Comparison of ENCODE assay signal across 20 cellular contexts in genomic region chr16:19185510-19185851, GRCh38. TPM values are rescaled to one million over a fixed set of nuclear protein-coding genes. Genes with fewer than 3 reads are reported as not detected.
"Had no signal": no experiment of that assay in that cellular context is flagged by ENCODE, and none has a peak within 500 bp of the region (broad histone marks: within the 10 kb centered on the region; RNA-seq: fewer than 3 reads in every experiment).

No MANE protein-coding gene starts in this region.

- H3K4me1 Mint-ChIP-seq: neural crest cell had no signal

- H3K27ac ChIP-seq: prostate gland, right atrium auricular region, skin epidermis, transverse colon, vagina, WERI-Rb-1 had no signal

- H3K4me1 ChIP-seq: prostate gland, right atrium auricular region, transverse colon, vagina had no signal

- H3K36me3 ChIP-seq: right atrium auricular region, transverse colon, vagina, WERI-Rb-1 had no signal

- DNase-seq: activated CD4-positive, alpha-beta T cell treated with anti-CD3 and anti-CD28 coated beads, Interleukin-2, amount 50 U/mL, for 48 hours; activated gamma-delta T cell treated with Interleukin-2 at 50 U/mL for 16 hours; cerebellar nuclear complex; effector memory CD8-positive, alpha-beta T cell; left cardiac atrium; mammary epithelial cell; T-helper 2 cell; transverse colon; WERI-Rb-1 had no signal

- FAIRE-seq: bronchial epithelial cell, islet of Langerhans had no signal

- H3K4me3 ChIP-seq: prostate gland, right atrium auricular region, skin epidermis, transverse colon, vagina had no signal

- H3K27ac Mint-ChIP-seq: activated naive CD8-positive, alpha-beta T cell; activated T-helper 1 cell treated with anti-CD3 and anti-CD28 coated beads, Interleukin-12 subunit alpha, Interleukin-12 subunit beta, Interleukin-2, Interleukin-4 antibody, amounts not matched to agents 30 ng/mL and 10 ng/mL and 1 ng/mL, durations not matched to agents 14 hours and 24 hours and 36 hours; effector memory CD8-positive, alpha-beta T cell; stimulated activated naive CD8-positive, alpha-beta T cell treated with anti-CD3 and anti-CD28 coated beads, Interleukin-15, Interleukin-2, amounts not matched to agents 100 ng/mL and 50 ng/mL, for 24 hours had no signal

- ATAC-seq: effector memory CD8-positive, alpha-beta T cell; left cardiac atrium had no signal

- H3K36me3 Mint-ChIP-seq: activated naive CD8-positive, alpha-beta T cell had no signal

- H3K9me3 ChIP-seq: prostate gland, right atrium auricular region, transverse colon, vagina had no signal

- H3K9me3 Mint-ChIP-seq: effector memory CD8-positive, alpha-beta T cell had no signal

- H3K4me3 Mint-ChIP-seq: activated naive CD8-positive, alpha-beta T cell; activated T-helper 1 cell treated with anti-CD3 and anti-CD28 coated beads, Interleukin-12 subunit alpha, Interleukin-12 subunit beta, Interleukin-2, Interleukin-4 antibody, amounts not matched to agents 30 ng/mL and 10 ng/mL and 1 ng/mL, durations not matched to agents 14 hours and 24 hours and 36 hours; effector memory CD8-positive, alpha-beta T cell; neural crest cell; stimulated activated naive CD8-positive, alpha-beta T cell treated with anti-CD3 and anti-CD28 coated beads, Interleukin-15, Interleukin-2, amounts not matched to agents 100 ng/mL and 50 ng/mL, for 24 hours had no signal

- H3K27me3 ChIP-seq: right atrium auricular region, transverse colon, vagina had no signal

RNA-seq across cellular contexts. Expression of gene SYT17, which starts 17.4 kb away (rescaled TPM):
- total RNA-seq: osteocyte had no signal
